Comparison of ENCODE assay signal across 1 cellular context in genomic region chr13:28590450-28590849, GRCh38.
TF ChIP-seq lines count a peak whose summit lies in the region.

No MANE protein-coding gene starts in this region.

TF ChIP-seq in GM23338, 12 proteins besides CTCF, POLR2A, EP300 and RAD21 (continued from another document):
- TF ChIP-seq ZNF331 (CRISPR knock-in tag; IDR thresholded peaks at IDR 0.05; ENCODE audit: low read depth) (no peak), ZNF114 (CRISPR knock-in tag; IDR thresholded peaks at IDR 0.05) (no peak), EZH2 (IDR thresholded peaks at IDR 0.05; ENCODE audit: low read depth, unreplicated experiment) (no peak), STAT1 (IDR thresholded peaks at IDR 0.05; ENCODE audit: unreplicated experiment) (no peak), EZH2phosphoT487 (IDR thresholded peaks at IDR 0.05; ENCODE audit: unreplicated experiment) (no peak), POLR2AphosphoS5 (IDR thresholded peaks at IDR 0.05; ENCODE audit: low read depth) (no peak), NANOG (IDR thresholded peaks at IDR 0.05; ENCODE audit: borderline replicate concordance) (no peak)
- TF ChIP-seq, protein P1, sequence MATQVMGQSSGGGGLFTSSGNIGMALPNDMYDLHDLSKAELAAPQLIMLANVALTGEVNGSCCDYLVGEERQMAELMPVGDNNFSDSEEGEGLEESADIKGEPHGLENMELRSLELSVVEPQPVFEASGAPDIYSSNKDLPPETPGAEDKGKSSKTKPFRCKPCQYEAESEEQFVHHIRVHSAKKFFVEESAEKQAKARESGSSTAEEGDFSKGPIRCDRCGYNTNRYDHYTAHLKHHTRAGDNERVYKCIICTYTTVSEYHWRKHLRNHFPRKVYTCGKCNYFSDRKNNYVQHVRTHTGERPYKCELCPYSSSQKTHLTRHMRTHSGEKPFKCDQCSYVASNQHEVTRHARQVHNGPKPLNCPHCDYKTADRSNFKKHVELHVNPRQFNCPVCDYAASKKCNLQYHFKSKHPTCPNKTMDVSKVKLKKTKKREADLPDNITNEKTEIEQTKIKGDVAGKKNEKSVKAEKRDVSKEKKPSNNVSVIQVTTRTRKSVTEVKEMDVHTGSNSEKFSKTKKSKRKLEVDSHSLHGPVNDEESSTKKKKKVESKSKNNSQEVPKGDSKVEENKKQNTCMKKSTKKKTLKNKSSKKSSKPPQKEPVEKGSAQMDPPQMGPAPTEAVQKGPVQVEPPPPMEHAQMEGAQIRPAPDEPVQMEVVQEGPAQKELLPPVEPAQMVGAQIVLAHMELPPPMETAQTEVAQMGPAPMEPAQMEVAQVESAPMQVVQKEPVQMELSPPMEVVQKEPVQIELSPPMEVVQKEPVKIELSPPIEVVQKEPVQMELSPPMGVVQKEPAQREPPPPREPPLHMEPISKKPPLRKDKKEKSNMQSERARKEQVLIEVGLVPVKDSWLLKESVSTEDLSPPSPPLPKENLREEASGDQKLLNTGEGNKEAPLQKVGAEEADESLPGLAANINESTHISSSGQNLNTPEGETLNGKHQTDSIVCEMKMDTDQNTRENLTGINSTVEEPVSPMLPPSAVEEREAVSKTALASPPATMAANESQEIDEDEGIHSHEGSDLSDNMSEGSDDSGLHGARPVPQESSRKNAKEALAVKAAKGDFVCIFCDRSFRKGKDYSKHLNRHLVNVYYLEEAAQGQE (IDR thresholded peaks at IDR 0.05; ENCODE audit: unreplicated experiment), result no peak
